In genomic region chr12:131454418-131455217, GRCh38 we compare ENCODE assay signal across 8 cellular contexts.
DNase-seq lines count a peak whose midpoint lies in the region; ATAC-seq and TF ChIP-seq lines count a peak whose summit lies in the region.
"Had no signal": no experiment of that assay in that cellular context is flagged by ENCODE, and none has a peak within 500 bp of the region (broad histone marks: within the 10 kb centered on the region; RNA-seq: fewer than 3 reads in every experiment).

No MANE protein-coding gene starts in this region.

- peaks cover 33% of the 10 kb centered on the region for H3K27me3 Mint-ChIP-seq in progenitor cell of endocrine pancreas

- H3K36me3 ChIP-seq in SJCRH30 (no peaks in the 10 kb centered on the region), esophagus muscularis mucosa (no peaks in the 10 kb centered on the region)
- H3K36me3 ChIP-seq: neutrophil had no signal

- intact Hi-C loops in esophagus muscularis mucosa (cut with DNase I): no loop called here

- no peaks in the 10 kb centered on the region for H3K9me3 Mint-ChIP-seq in progenitor cell of endocrine pancreas (ENCODE audit: low read depth)

- no peak for TF ChIP-seq EP300 in esophagus muscularis mucosa (IDR thresholded peaks at IDR 0.05)

- no peaks in the 10 kb centered on the region for H3K36me3 Mint-ChIP-seq in progenitor cell of endocrine pancreas (ENCODE audit: insufficient read depth)

- H3K4me1 ChIP-seq in SJCRH30: no peaks in the 10 kb centered on the region
- H3K4me1 ChIP-seq in esophagus muscularis mucosa: no peaks in the 10 kb centered on the region

- DNase-seq in SJCRH30 (peak; percentile 57 to 59), esophagus muscularis mucosa (ENCODE audit: extremely low spot score) (no peak), progenitor cell of endocrine pancreas (ENCODE audit: low spot score, unreplicated experiment) (peak; percentile 68), NCI-H2107 treated with DMSO at 0.1 percent for 48 hours (lab: John Stamatoyannopoulos, UW; ENCODE audit: unreplicated experiment) (no peak)

- no peak overlapping the region for H3K4me3 Mint-ChIP-seq in progenitor cell of endocrine pancreas (ENCODE audit: low read depth)

- H3K27ac ChIP-seq in SJCRH30 (no peak overlapping the region), esophagus muscularis mucosa (replicated peaks in 1 of 4) (no peak overlapping the region)
- H3K27ac ChIP-seq: neutrophil had no signal

- H3K27ac Mint-ChIP-seq in progenitor cell of endocrine pancreas: no peak overlapping the region

- H3K9me3 ChIP-seq in SJCRH30 (replicated peaks): no peaks in the 10 kb centered on the region
- H3K9me3 ChIP-seq in esophagus muscularis mucosa: peaks cover 0 to 15% (median 4%) of the 10 kb centered on the region in 4 donors
- H3K9me3 ChIP-seq: neutrophil had no signal

- ATAC-seq in GM21390 (IDR thresholded peaks at IDR 0.05; ENCODE audit: unreplicated experiment) (peak; percentile 87), HG03575 (IDR thresholded peaks at IDR 0.05; ENCODE audit: extremely low read depth, insufficient number of reproducible peaks, low FRiP score, unreplicated experiment) (peak; percentile 61)

- no peaks in the 10 kb centered on the region for H3K4me1 Mint-ChIP-seq in progenitor cell of endocrine pancreas (ENCODE audit: low read depth)

- TF ChIP-seq CTCF in GM12872 (IDR thresholded peaks at IDR 0.05; ENCODE audit: insufficient read depth, low read depth, low read length) (peak; percentile 88), esophagus muscularis mucosa (IDR thresholded peaks at IDR 0.05) (peak; percentile 31 to 48 (median 44)), progenitor cell of endocrine pancreas (IDR thresholded peaks at IDR 0.05; ENCODE audit: unreplicated experiment) (peak; percentile 78)

- 55% methylated on average over 10 of the region's 12 CpGs for WGBS in esophagus muscularis mucosa

- no peak overlapping the region for H3K4me3 ChIP-seq in SJCRH30
- no peak overlapping the region for H3K4me3 ChIP-seq in esophagus muscularis mucosa

- H3K27me3 ChIP-seq in SJCRH30: no peaks in the 10 kb centered on the region
- peaks cover 0 to 46% (median 0%) of the 10 kb centered on the region in 4 donors for H3K27me3 ChIP-seq in esophagus muscularis mucosa
- H3K27me3 ChIP-seq: neutrophil had no signal

- TF ChIP-seq POLR2A in esophagus muscularis mucosa (IDR thresholded peaks at IDR 0.05; ENCODE audit: low read depth): no peak

Comparison
In these comparisons a context has a peak if more than half of its experiments do, and no peak if none do; other contexts are left out.
1. DNase-seq: peak in SJCRH30 (2 of 2) and progenitor cell of endocrine pancreas (single experiment); none in esophagus muscularis mucosa (single experiment) and NCI-H2107 treated with DMSO at 0.1 percent for 48 hours (single experiment).
2. Peak in every context shown above with its lines, with median percentiles within 50 percentile points of each other: CTCF ChIP-seq.